Comparison of ENCODE assay signal across 14 cellular contexts in genomic region chr1:65791396-65791795, GRCh38.
DNase-seq lines count a peak whose midpoint lies in the region; ATAC-seq and TF ChIP-seq lines count a peak whose summit lies in the region.
"Had no signal": no experiment of that assay in that cellular context is flagged by ENCODE, and none has a peak within 500 bp of the region (broad histone marks: within the 10 kb centered on the region; RNA-seq: fewer than 3 reads in every experiment).

No MANE protein-coding gene starts in this region.

- TF ChIP-seq CTCF in HL-60 (IDR thresholded peaks at IDR 0.05; ENCODE audit: insufficient read depth, low read length), result no peak
- TF ChIP-seq CTCF in choroid plexus epithelial cell (conservative IDR thresholded peaks at IDR 0.05; ENCODE audit: low read depth, low read length), result no peak

- DNase-seq in AG08395 (ENCODE audit: low spot score) (peak; percentile 11), HL-60 (ENCODE audit: low read depth in 1 of 2, low spot score in 1 of 2) (peak; percentile 43 to 69), choroid plexus epithelial cell (ENCODE audit: low read depth) (peak; percentile 70), medulla oblongata (ENCODE audit: extremely low spot score) (peak; percentile 51), NCI-H187 (lab: John Stamatoyannopoulos, UW) (no peak), hippocampal formation (lab: John Stamatoyannopoulos, UW) (no peak)
- DNase-seq: ACHN; activated CD4-positive, alpha-beta T cell treated with anti-CD3 and anti-CD28 coated beads, Interleukin-2, amount 10 ng/mL, durations not matched to agents 24 days and 14 days; activated naive CD8-positive, alpha-beta T cell treated with anti-CD3 and anti-CD28 coated beads, Interleukin-2, amount 10 ng/mL, durations not matched to agents 7 days and 5 days; activated T-cell treated with anti-CD3 and anti-CD28 coated beads, Interleukin-2, amount 50 U/mL, for 4 hours; NCI-H2081 treated with DMSO at 0.1 percent for 48 hours; testis had no signal

- H3K27me3 ChIP-seq in HL-60 (ENCODE audit: insufficient read depth, poor library complexity, severe bottlenecking), result peaks cover 18% of the 10 kb centered on the region
- H3K27me3 ChIP-seq: testis had no signal

- H3K4me3 ChIP-seq in HL-60 (replicated peaks; ENCODE audit: insufficient read depth, low read length) (no peak overlapping the region), choroid plexus epithelial cell (ENCODE audit: low read depth, low read length) (no peak overlapping the region)

- H3K27ac ChIP-seq in HL-60 (replicated peaks), result no peak overlapping the region
- H3K27ac ChIP-seq: testis had no signal

- ATAC-seq in GM18909 (IDR thresholded peaks at IDR 0.05; ENCODE audit: poor library complexity, unreplicated experiment) (no peak), HG03565 (IDR thresholded peaks at IDR 0.05; ENCODE audit: unreplicated experiment) (no peak)
- ATAC-seq: activated T-cell treated with anti-CD3 and anti-CD28 coated beads, Interleukin-2, amount 50 U/mL, for 4 hours had no signal

Comparison
In these comparisons a context has a peak if more than half of its experiments do, and no peak if none do; other contexts are left out.
1. DNase-seq: peak in AG08395 (single experiment), HL-60 (2 of 2), choroid plexus epithelial cell (single experiment) and medulla oblongata (single experiment); none in NCI-H187 (0 of 2) and hippocampal formation (0 of 2).